Comparison of ENCODE assay signal across 18 cellular contexts in genomic region chr14:24181251-24182077, GRCh38. TPM values are rescaled to one million over a fixed set of nuclear protein-coding genes. Genes with fewer than 3 reads are reported as not detected.
A peak's percentile ranks its signal among the peaks of the same experiment; 100 is the strongest.
DNase-seq lines count a peak whose midpoint lies in the region; ATAC-seq and TF ChIP-seq lines count a peak whose summit lies in the region.
"Had no signal": no experiment of that assay in that cellular context is flagged by ENCODE, and none has a peak within 500 bp of the region (broad histone marks: within the 10 kb centered on the region; RNA-seq: fewer than 3 reads in every experiment).

No MANE protein-coding gene starts in this region.

- no peaks in the 10 kb centered on the region for H3K27me3 Mint-ChIP-seq in CD8-positive, alpha-beta memory T cell
- H3K27me3 Mint-ChIP-seq in activated naive CD8-positive, alpha-beta T cell treated with anti-CD3 and anti-CD28 coated beads, Interleukin-2, amount 10 ng/mL, durations not matched to agents 7 days and 5 days, result no peaks in the 10 kb centered on the region
- peaks cover 1% of the 10 kb centered on the region for H3K27me3 Mint-ChIP-seq in nephron progenitor cell (ENCODE audit: low read depth, poor library complexity)
- H3K27me3 Mint-ChIP-seq: B cell; natural killer cell treated with Interleukin-12 subunit alpha and Interleukin-12 subunit beta and Interleukin-15 and Interleukin-18, amount 100 ng/mL, for 72 hours had no signal

- no peak for TF ChIP-seq CTCF in nephron progenitor cell (IDR thresholded peaks at IDR 0.05)
- no peak for TF ChIP-seq CTCF in lower lobe of right lung (IDR thresholded peaks at IDR 0.05)

- H3K9me3 Mint-ChIP-seq in CD8-positive, alpha-beta memory T cell, result no peaks in the 10 kb centered on the region
- H3K9me3 Mint-ChIP-seq in activated naive CD8-positive, alpha-beta T cell treated with anti-CD3 and anti-CD28 coated beads, Interleukin-2, amount 10 ng/mL, durations not matched to agents 7 days and 5 days, result no peaks in the 10 kb centered on the region
- H3K9me3 Mint-ChIP-seq in nephron progenitor cell, result no peaks in the 10 kb centered on the region
- H3K9me3 Mint-ChIP-seq: natural killer cell treated with Interleukin-12 subunit alpha and Interleukin-12 subunit beta and Interleukin-15 and Interleukin-18, amount 100 ng/mL, for 72 hours had no signal

- no peak overlapping the region for H3K4me3 ChIP-seq in CD8-positive, alpha-beta memory T cell (ENCODE audit: low read length)
- no peak overlapping the region for H3K4me3 ChIP-seq in lower lobe of right lung
- H3K4me3 ChIP-seq: body of pancreas, SJCRH30, testis had no signal

- H3K27ac Mint-ChIP-seq in CD8-positive, alpha-beta memory T cell, result peak overlapping the region in 5 of 8 donors; percentile 17 to 86 (median 33)
- H3K27ac Mint-ChIP-seq in activated naive CD8-positive, alpha-beta T cell treated with anti-CD3 and anti-CD28 coated beads, Interleukin-2, amount 10 ng/mL, durations not matched to agents 7 days and 5 days, result peak overlapping the region; percentile 25
- peak overlapping the region; percentile 97 for H3K27ac Mint-ChIP-seq in nephron progenitor cell
- H3K27ac Mint-ChIP-seq: B cell had no signal

- TF ChIP-seq POLR2A in GM19099 (IDR thresholded peaks at IDR 0.05; ENCODE audit: extremely low read depth, insufficient read length, low read depth), result peak; percentile 13

- CTCF ChIA-PET in CD8-positive, alpha-beta memory T cell (lab: Charles Lee), result interaction anchor here (1.0 to 2.7 kb wide), 4 partner anchors 18 to 250 kb away, joined by 3 to 16 read pairs (median 4); partner anchors contain the start of genes IRF9 and PSME2

- H3K4me1 ChIP-seq in CD8-positive, alpha-beta memory T cell (ENCODE audit: insufficient read depth, low read length), result no peaks in the 10 kb centered on the region
- H3K4me1 ChIP-seq in lower lobe of right lung, result no peaks in the 10 kb centered on the region
- H3K4me1 ChIP-seq: body of pancreas, SJCRH30, testis had no signal

- peaks cover 0 to 96% (median 4%) of the 10 kb centered on the region in 3 donors for H3K36me3 Mint-ChIP-seq in CD8-positive, alpha-beta memory T cell
- H3K36me3 Mint-ChIP-seq in activated naive CD8-positive, alpha-beta T cell treated with anti-CD3 and anti-CD28 coated beads, Interleukin-2, amount 10 ng/mL, durations not matched to agents 7 days and 5 days, result peaks cover 14% of the 10 kb centered on the region
- peaks cover 27% of the 10 kb centered on the region for H3K36me3 Mint-ChIP-seq in nephron progenitor cell (ENCODE audit: low read depth)

- no peak for ATAC-seq in activated naive CD8-positive, alpha-beta T cell treated with anti-CD3 and anti-CD28 coated beads, Interleukin-2, amount 10 ng/mL, durations not matched to agents 7 days and 5 days (ENCODE audit: low read depth)
- ATAC-seq in HG03039 (IDR thresholded peaks at IDR 0.05; ENCODE audit: unreplicated experiment) (no peak), GM18868 (IDR thresholded peaks at IDR 0.05; ENCODE audit: unreplicated experiment) (no peak), lower lobe of right lung (no peak)
- ATAC-seq: body of pancreas had no signal

- no peak for DNase-seq in CD8-positive, alpha-beta memory T cell
- no peak for DNase-seq in activated naive CD8-positive, alpha-beta T cell treated with anti-CD3 and anti-CD28 coated beads, Interleukin-2, amount 10 ng/mL, durations not matched to agents 7 days and 5 days
- no peak for DNase-seq in nephron progenitor cell
- no peak for DNase-seq in lower lobe of right lung
- DNase-seq: activated CD4-positive, alpha-beta T cell treated with anti-CD3 and anti-CD28 coated beads for 4 hours; body of pancreas; NCI-H146; NCI-H345; SJCRH30; testis had no signal

- no peak overlapping the region for H3K27ac ChIP-seq in CD8-positive, alpha-beta memory T cell (ENCODE audit: low read depth, low read length)
- H3K27ac ChIP-seq in lower lobe of right lung, result no peak overlapping the region
- H3K27ac ChIP-seq: SJCRH30, testis had no signal

- intact Hi-C loops in lower lobe of right lung (cut with DNase I), result no loop called here

- peak overlapping the region in 1 of 7 donors; percentile 84 for H3K4me3 Mint-ChIP-seq in CD8-positive, alpha-beta memory T cell
- H3K4me3 Mint-ChIP-seq in activated naive CD8-positive, alpha-beta T cell treated with anti-CD3 and anti-CD28 coated beads, Interleukin-2, amount 10 ng/mL, durations not matched to agents 7 days and 5 days, result no peak overlapping the region
- H3K4me3 Mint-ChIP-seq in nephron progenitor cell, result no peak overlapping the region
- H3K4me3 Mint-ChIP-seq: B cell; natural killer cell treated with Interleukin-12 subunit alpha and Interleukin-12 subunit beta and Interleukin-15 and Interleukin-18, amount 100 ng/mL, for 72 hours had no signal

- H3K36me3 ChIP-seq in CD8-positive, alpha-beta memory T cell (ENCODE audit: insufficient read depth, low read length), result peaks cover 44% of the 10 kb centered on the region
- peaks cover 97% of the 10 kb centered on the region for H3K36me3 ChIP-seq in lower lobe of right lung

- POLR2A ChIA-PET in CD8-positive, alpha-beta memory T cell (lab: Charles Lee), result no interaction called here
- POLR2A ChIA-PET in activated naive CD8-positive, alpha-beta T cell treated with anti-CD3 and anti-CD28 coated beads, Interleukin-2, amount 10 ng/mL, durations not matched to agents 7 days and 5 days (lab: Charles Lee), result interaction anchor here (0.9 to 4.0 kb wide), 8 partner anchors 9 to 65 kb away, joined by 3 to 29 read pairs (median 5); partner anchors contain the start of genes IRF9, PSME1, REC8 and TM9SF1

- no peaks in the 10 kb centered on the region for H3K27me3 ChIP-seq in CD8-positive, alpha-beta memory T cell (ENCODE audit: insufficient read depth, low read length, poor library complexity, severe bottlenecking)
- no peaks in the 10 kb centered on the region for H3K27me3 ChIP-seq in lower lobe of right lung (ENCODE audit: low read depth)
- H3K27me3 ChIP-seq: body of pancreas, SJCRH30, testis had no signal

- H3K9me3 ChIP-seq in CD8-positive, alpha-beta memory T cell (ENCODE audit: low read length), result no peaks in the 10 kb centered on the region
- H3K9me3 ChIP-seq in lower lobe of right lung, result no peaks in the 10 kb centered on the region
- H3K9me3 ChIP-seq: body of pancreas, SJCRH30, testis had no signal

- H3K4me1 Mint-ChIP-seq in CD8-positive, alpha-beta memory T cell, result peaks cover 2 to 4% (median 3%) of the 10 kb centered on the region in 3 donors
- H3K4me1 Mint-ChIP-seq in activated naive CD8-positive, alpha-beta T cell treated with anti-CD3 and anti-CD28 coated beads, Interleukin-2, amount 10 ng/mL, durations not matched to agents 7 days and 5 days, result no peaks in the 10 kb centered on the region
- H3K4me1 Mint-ChIP-seq in nephron progenitor cell, result peaks cover 8% of the 10 kb centered on the region

RNA-seq across cellular contexts. Expression of gene IPO4, which starts 7.2 kb away (rescaled TPM):
- 100 to 1,000 TPM; 164 to 172 TPM for total RNA-seq in CD8-positive, alpha-beta memory T cell
- polyA plus RNA-seq in CD8-positive, alpha-beta memory T cell, result 20.9 TPM
- 10 to 100 TPM; 32.2 to 33.0 TPM for total RNA-seq in activated naive CD8-positive, alpha-beta T cell treated with anti-CD3 and anti-CD28 coated beads, Interleukin-2, amount 10 ng/mL, durations not matched to agents 7 days and 5 days
- total RNA-seq in lower lobe of right lung, result 18.3 TPM

RNA-seq across cellular contexts. Expression of gene REC8, which starts 9.6 kb away (rescaled TPM):
- 10 to 100 TPM; 24.5 to 26.7 TPM for total RNA-seq in CD8-positive, alpha-beta memory T cell
- 10.0 TPM for polyA plus RNA-seq in CD8-positive, alpha-beta memory T cell
- total RNA-seq in activated naive CD8-positive, alpha-beta T cell treated with anti-CD3 and anti-CD28 coated beads, Interleukin-2, amount 10 ng/mL, durations not matched to agents 7 days and 5 days, result 10 to 100 TPM; 55.1 to 60.7 TPM
- total RNA-seq in lower lobe of right lung, result 18.4 TPM

RNA-seq across cellular contexts. Expression of gene TM9SF1, which starts 13.8 kb away (rescaled TPM):
- total RNA-seq in CD8-positive, alpha-beta memory T cell, result 10 to 100 TPM; 31.3 to 34.0 TPM
- polyA plus RNA-seq in CD8-positive, alpha-beta memory T cell, result 30.0 TPM
- total RNA-seq in activated naive CD8-positive, alpha-beta T cell treated with anti-CD3 and anti-CD28 coated beads, Interleukin-2, amount 10 ng/mL, durations not matched to agents 7 days and 5 days, result 10 to 100 TPM; 28.9 to 29.6 TPM
- total RNA-seq in lower lobe of right lung, result 48.9 TPM

RNA-seq across cellular contexts. Expression of gene IRF9, which starts 20.4 kb away (rescaled TPM):
- total RNA-seq in CD8-positive, alpha-beta memory T cell, result 10 to 100 TPM; 62.0 to 68.6 TPM
- polyA plus RNA-seq in CD8-positive, alpha-beta memory T cell, result 91.7 TPM
- 100 to 1,000 TPM; 234 to 252 TPM for total RNA-seq in activated naive CD8-positive, alpha-beta T cell treated with anti-CD3 and anti-CD28 coated beads, Interleukin-2, amount 10 ng/mL, durations not matched to agents 7 days and 5 days
- 158 TPM for total RNA-seq in lower lobe of right lung

RNA-seq across cellular contexts. Expression of gene TSSK4, which starts 24.0 kb away (rescaled TPM):
- total RNA-seq in CD8-positive, alpha-beta memory T cell, result under 1 TPM; 0.26 to 0.44 TPM
- polyA plus RNA-seq in CD8-positive, alpha-beta memory T cell, result 1.2 TPM
- under 1 TPM; 0.43 to 0.53 TPM for total RNA-seq in activated naive CD8-positive, alpha-beta T cell treated with anti-CD3 and anti-CD28 coated beads, Interleukin-2, amount 10 ng/mL, durations not matched to agents 7 days and 5 days
- total RNA-seq in lower lobe of right lung, result 0.74 TPM
- total RNA-seq: dermis microvascular lymphatic vessel endothelial cell, G401, lung microvascular endothelial cell had no signal

Comparison
In these comparisons a context has a peak if more than half of its experiments do, and no peak if none do; other contexts are left out.
1. H3K27ac Mint-ChIP-seq: peak in every context shown above with its lines; median percentile 97 in nephron progenitor cell; 33 in CD8-positive, alpha-beta memory T cell; 25 in activated naive CD8-positive, alpha-beta T cell treated with anti-CD3 and anti-CD28 coated beads, Interleukin-2, amount 10 ng/mL, durations not matched to agents 7 days and 5 days.